Comparison of ENCODE assay signal across 3 cellular contexts in the genomic region with DNA sequence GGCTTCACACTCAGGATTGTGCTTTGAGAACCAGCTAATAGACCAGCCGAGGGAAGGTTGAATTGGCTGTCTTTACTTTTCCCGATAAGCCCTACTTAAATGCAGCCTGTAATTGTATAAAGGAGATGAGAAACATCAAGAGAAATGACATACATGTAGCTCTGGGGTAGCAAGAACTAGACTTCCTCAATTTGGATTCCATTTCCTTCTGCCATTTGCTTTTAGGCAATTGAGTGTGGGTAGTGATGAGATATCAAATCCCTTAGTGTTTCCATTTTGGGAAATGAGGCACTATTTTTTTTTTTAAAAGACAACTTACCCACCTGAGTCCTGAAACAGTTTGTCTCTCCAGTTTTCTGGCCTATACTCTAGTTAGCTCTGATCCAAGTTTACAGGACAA.
TF ChIP-seq lines count a peak whose summit lies in the region.

No MANE protein-coding gene starts in this region.

TF ChIP-seq in SK-N-SH, 30 proteins besides CTCF, POLR2A, EP300 and RAD21:
- no peak for TF ChIP-seq MXI1 (IDR thresholded peaks at IDR 0.05; ENCODE audit: low read depth, low read length)
- no peak for TF ChIP-seq SMC3 (IDR thresholded peaks at IDR 0.05; ENCODE audit: low read depth, low read length)
- TF ChIP-seq FOXM1 (IDR thresholded peaks at IDR 0.05; ENCODE audit: low read depth): no peak
- TF ChIP-seq, protein P1, sequence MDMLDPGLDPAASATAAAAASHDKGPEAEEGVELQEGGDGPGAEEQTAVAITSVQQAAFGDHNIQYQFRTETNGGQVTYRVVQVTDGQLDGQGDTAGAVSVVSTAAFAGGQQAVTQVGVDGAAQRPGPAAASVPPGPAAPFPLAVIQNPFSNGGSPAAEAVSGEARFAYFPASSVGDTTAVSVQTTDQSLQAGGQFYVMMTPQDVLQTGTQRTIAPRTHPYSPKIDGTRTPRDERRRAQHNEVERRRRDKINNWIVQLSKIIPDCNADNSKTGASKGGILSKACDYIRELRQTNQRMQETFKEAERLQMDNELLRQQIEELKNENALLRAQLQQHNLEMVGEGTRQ (IDR thresholded peaks at IDR 0.05; ENCODE audit: borderline replicate concordance, low read depth, low read length): no peak
- no peak for TF ChIP-seq GATA2 (CRISPR knock-in tag; IDR thresholded peaks at IDR 0.05)

TF ChIP-seq in SK-N-SH treated with all-trans-retinoic acid at 6 μM for 48 hours, 23 proteins besides CTCF, POLR2A, EP300 and RAD21:
- TF ChIP-seq BACH2 (CRISPR knock-in tag; IDR thresholded peaks at IDR 0.05; ENCODE audit: borderline replicate concordance) (no peak), ESRRG (CRISPR knock-in tag; IDR thresholded peaks at IDR 0.05) (no peak), OSR1 (CRISPR knock-in tag; IDR thresholded peaks at IDR 0.05) (no peak), TOX (CRISPR knock-in tag; IDR thresholded peaks at IDR 0.05; ENCODE audit: borderline replicate concordance) (no peak), ZNF70 (CRISPR knock-in tag; IDR thresholded peaks at IDR 0.05) (no peak), ISL1 (CRISPR knock-in tag; IDR thresholded peaks at IDR 0.05) (no peak), ARNTL (CRISPR knock-in tag; IDR thresholded peaks at IDR 0.05; ENCODE audit: borderline replicate concordance, low read depth) (no peak), RARB (CRISPR knock-in tag; IDR thresholded peaks at IDR 0.05) (no peak), GLIS3 (CRISPR knock-in tag; IDR thresholded peaks at IDR 0.05) (no peak), PPARA (CRISPR knock-in tag; IDR thresholded peaks at IDR 0.05; ENCODE audit: borderline replicate concordance) (no peak), SNAI2 (CRISPR knock-in tag; IDR thresholded peaks at IDR 0.05) (no peak), ZFP3 (CRISPR knock-in tag; IDR thresholded peaks at IDR 0.05) (no peak), TCF4 (CRISPR knock-in tag; IDR thresholded peaks at IDR 0.05; ENCODE audit: borderline replicate concordance) (no peak), ZFP30 (CRISPR knock-in tag; IDR thresholded peaks at IDR 0.05) (no peak), ZNF565 (CRISPR knock-in tag; conservative IDR thresholded peaks at IDR 0.05; ENCODE audit: low read depth) (no peak), ZC3H10 (CRISPR knock-in tag; IDR thresholded peaks at IDR 0.05) (no peak)
- TF ChIP-seq, protein P2, sequence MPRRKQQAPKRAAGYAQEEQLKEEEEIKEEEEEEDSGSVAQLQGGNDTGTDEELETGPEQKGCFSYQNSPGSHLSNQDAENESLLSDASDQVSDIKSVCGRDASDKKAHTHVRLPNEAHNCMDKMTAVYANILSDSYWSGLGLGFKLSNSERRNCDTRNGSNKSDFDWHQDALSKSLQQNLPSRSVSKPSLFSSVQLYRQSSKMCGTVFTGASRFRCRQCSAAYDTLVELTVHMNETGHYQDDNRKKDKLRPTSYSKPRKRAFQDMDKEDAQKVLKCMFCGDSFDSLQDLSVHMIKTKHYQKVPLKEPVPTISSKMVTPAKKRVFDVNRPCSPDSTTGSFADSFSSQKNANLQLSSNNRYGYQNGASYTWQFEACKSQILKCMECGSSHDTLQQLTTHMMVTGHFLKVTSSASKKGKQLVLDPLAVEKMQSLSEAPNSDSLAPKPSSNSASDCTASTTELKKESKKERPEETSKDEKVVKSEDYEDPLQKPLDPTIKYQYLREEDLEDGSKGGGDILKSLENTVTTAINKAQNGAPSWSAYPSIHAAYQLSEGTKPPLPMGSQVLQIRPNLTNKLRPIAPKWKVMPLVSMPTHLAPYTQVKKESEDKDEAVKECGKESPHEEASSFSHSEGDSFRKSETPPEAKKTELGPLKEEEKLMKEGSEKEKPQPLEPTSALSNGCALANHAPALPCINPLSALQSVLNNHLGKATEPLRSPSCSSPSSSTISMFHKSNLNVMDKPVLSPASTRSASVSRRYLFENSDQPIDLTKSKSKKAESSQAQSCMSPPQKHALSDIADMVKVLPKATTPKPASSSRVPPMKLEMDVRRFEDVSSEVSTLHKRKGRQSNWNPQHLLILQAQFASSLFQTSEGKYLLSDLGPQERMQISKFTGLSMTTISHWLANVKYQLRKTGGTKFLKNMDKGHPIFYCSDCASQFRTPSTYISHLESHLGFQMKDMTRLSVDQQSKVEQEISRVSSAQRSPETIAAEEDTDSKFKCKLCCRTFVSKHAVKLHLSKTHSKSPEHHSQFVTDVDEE (CRISPR knock-in tag; IDR thresholded peaks at IDR 0.05): no peak
- TF ChIP-seq, protein P3, sequence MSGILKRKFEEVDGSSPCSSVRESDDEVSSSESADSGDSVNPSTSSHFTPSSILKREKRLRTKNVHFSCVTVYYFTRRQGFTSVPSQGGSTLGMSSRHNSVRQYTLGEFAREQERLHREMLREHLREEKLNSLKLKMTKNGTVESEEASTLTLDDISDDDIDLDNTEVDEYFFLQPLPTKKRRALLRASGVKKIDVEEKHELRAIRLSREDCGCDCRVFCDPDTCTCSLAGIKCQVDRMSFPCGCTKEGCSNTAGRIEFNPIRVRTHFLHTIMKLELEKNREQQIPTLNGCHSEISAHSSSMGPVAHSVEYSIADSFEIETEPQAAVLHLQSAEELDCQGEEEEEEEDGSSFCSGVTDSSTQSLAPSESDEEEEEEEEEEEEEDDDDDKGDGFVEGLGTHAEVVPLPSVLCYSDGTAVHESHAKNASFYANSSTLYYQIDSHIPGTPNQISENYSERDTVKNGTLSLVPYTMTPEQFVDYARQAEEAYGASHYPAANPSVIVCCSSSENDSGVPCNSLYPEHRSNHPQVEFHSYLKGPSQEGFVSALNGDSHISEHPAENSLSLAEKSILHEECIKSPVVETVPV (CRISPR knock-in tag; IDR thresholded peaks at IDR 0.05): no peak
- TF ChIP-seq, protein P4, sequence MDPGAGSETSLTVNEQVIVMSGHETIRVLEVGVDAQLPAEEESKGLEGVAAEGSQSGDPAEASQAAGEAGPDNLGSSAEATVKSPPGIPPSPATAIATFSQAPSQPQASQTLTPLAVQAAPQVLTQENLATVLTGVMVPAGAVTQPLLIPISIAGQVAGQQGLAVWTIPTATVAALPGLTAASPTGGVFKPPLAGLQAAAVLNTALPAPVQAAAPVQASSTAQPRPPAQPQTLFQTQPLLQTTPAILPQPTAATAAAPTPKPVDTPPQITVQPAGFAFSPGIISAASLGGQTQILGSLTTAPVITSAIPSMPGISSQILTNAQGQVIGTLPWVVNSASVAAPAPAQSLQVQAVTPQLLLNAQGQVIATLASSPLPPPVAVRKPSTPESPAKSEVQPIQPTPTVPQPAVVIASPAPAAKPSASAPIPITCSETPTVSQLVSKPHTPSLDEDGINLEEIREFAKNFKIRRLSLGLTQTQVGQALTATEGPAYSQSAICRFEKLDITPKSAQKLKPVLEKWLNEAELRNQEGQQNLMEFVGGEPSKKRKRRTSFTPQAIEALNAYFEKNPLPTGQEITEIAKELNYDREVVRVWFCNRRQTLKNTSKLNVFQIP (CRISPR knock-in tag; IDR thresholded peaks at IDR 0.05; ENCODE audit: borderline replicate concordance, low read depth): no peak
- TF ChIP-seq, protein P5, sequence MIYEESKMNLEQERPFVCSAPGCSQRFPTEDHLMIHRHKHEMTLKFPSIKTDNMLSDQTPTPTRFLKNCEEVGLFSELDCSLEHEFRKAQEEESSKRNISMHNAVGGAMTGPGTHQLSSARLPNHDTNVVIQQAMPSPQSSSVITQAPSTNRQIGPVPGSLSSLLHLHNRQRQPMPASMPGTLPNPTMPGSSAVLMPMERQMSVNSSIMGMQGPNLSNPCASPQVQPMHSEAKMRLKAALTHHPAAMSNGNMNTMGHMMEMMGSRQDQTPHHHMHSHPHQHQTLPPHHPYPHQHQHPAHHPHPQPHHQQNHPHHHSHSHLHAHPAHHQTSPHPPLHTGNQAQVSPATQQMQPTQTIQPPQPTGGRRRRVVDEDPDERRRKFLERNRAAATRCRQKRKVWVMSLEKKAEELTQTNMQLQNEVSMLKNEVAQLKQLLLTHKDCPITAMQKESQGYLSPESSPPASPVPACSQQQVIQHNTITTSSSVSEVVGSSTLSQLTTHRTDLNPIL (CRISPR knock-in tag; IDR thresholded peaks at IDR 0.05; ENCODE audit: low read depth): no peak
TF ChIP-seq in SK-N-SH treated with all-trans-retinoic acid at 6 μM for 48 hours: peak in this region for 0.

TF ChIP-seq in HepG2, 621 proteins besides CTCF, POLR2A, EP300 and RAD21:
- TF ChIP-seq ZNF44 (CRISPR knock-in tag; IDR thresholded peaks at IDR 0.05): no peak
- no peak for TF ChIP-seq ZSCAN29 (CRISPR knock-in tag; conservative IDR thresholded peaks at IDR 0.05)
- TF ChIP-seq JARID2 (CRISPR knock-in tag; IDR thresholded peaks at IDR 0.05; ENCODE audit: insufficient replicate concordance): no peak
- TF ChIP-seq ARID2 (CRISPR knock-in tag; IDR thresholded peaks at IDR 0.05; ENCODE audit: borderline replicate concordance): no peak
- no peak for TF ChIP-seq MZF1 (CRISPR knock-in tag; IDR thresholded peaks at IDR 0.05; ENCODE audit: borderline replicate concordance)
- TF ChIP-seq ZNF720 (CRISPR knock-in tag; IDR thresholded peaks at IDR 0.05): no peak
- TF ChIP-seq HOXA7 (CRISPR knock-in tag; IDR thresholded peaks at IDR 0.05): no peak
- no peak for TF ChIP-seq SIN3A (IDR thresholded peaks at IDR 0.05; ENCODE audit: borderline replicate concordance, low read depth, low read length)
- no peak for TF ChIP-seq MEIS1 (CRISPR knock-in tag; IDR thresholded peaks at IDR 0.05; ENCODE audit: borderline replicate concordance)
- no peak for TF ChIP-seq REXO4 (CRISPR knock-in tag; IDR thresholded peaks at IDR 0.05; ENCODE audit: borderline replicate concordance)
- TF ChIP-seq ASH2L (IDR thresholded peaks at IDR 0.05; ENCODE audit: insufficient read length, low read depth, low read length): no peak
